In genomic region chr17:27654654-27655524, GRCh38 we compare ENCODE assay signal across 8 cellular contexts. TPM values are rescaled to one million over a fixed set of nuclear protein-coding genes. Genes with fewer than 3 reads are reported as not detected.
DNase-seq lines count a peak whose midpoint lies in the region; ATAC-seq and TF ChIP-seq lines count a peak whose summit lies in the region.

No MANE protein-coding gene starts in this region.

- H3K4me2 ChIP-seq in BLaER1, result peak overlapping the region; percentile 73
- H3K4me2 ChIP-seq in PC-3 (ENCODE audit: low read length), result no peak overlapping the region
- no peak overlapping the region for H3K4me2 ChIP-seq in neural cell (ENCODE audit: low read length)

- H3K79me2 ChIP-seq in PC-3 (ENCODE audit: low read length), result no peaks in the 10 kb centered on the region
- no peaks in the 10 kb centered on the region for H3K79me2 ChIP-seq in neural cell (replicated peaks; ENCODE audit: insufficient read depth, low read length)

- H2AFZ ChIP-seq in PC-3 (ENCODE audit: low read length) (peak overlapping the region; percentile 50; the same call in 1 of the 2 replicates), neural cell (ENCODE audit: low read depth, low read length) (no peak overlapping the region)

- H3K27me3 ChIP-seq in BLaER1 (no peaks in the 10 kb centered on the region), PC-3 (ENCODE audit: low read length) (no peaks in the 10 kb centered on the region), neural cell (ENCODE audit: insufficient read depth, low read depth, low read length) (no peaks in the 10 kb centered on the region)

- TF ChIP-seq RAD21 in neural cell (conservative IDR thresholded peaks at IDR 0.05), result peak; percentile 54

- TF ChIP-seq CTCF in PC-3 (conservative IDR thresholded peaks at IDR 0.05; ENCODE audit: low read depth, low read length), result peak; percentile 97
- peak; percentile 65 for TF ChIP-seq CTCF in neural cell (IDR thresholded peaks at IDR 0.05; ENCODE audit: poor library complexity, severe bottlenecking)

- H3K27ac ChIP-seq in BLaER1 (peak overlapping the region; percentile 60), PC-3 (ENCODE audit: low read length) (no peak overlapping the region), neural cell (ENCODE audit: low read length) (no peak overlapping the region), substantia nigra (ENCODE audit: low read depth, low read length, poor library complexity, severe bottlenecking) (no peak overlapping the region)

- no peaks in the 10 kb centered on the region for H4K20me1 ChIP-seq in BLaER1
- H4K20me1 ChIP-seq in PC-3 (ENCODE audit: low read length), result no peaks in the 10 kb centered on the region
- H4K20me1 ChIP-seq in neural cell (ENCODE audit: insufficient read depth), result no peaks in the 10 kb centered on the region

- H3K4me3 ChIP-seq in BLaER1 (no peak overlapping the region), PC-3 (ENCODE audit: low read length) (no peak overlapping the region), neural cell (ENCODE audit: low read length) (no peak overlapping the region)

- H3K9me3 ChIP-seq in BLaER1, result no peaks in the 10 kb centered on the region
- no peaks in the 10 kb centered on the region for H3K9me3 ChIP-seq in PC-3 (ENCODE audit: low read length)
- H3K9me3 ChIP-seq in neural cell (ENCODE audit: low read length), result no peaks in the 10 kb centered on the region

- CTCF ChIA-PET in PC-3 (lab: Charles Lee), result interaction anchor here (0.6 to 1.1 kb wide), 3 partner anchors 101 to 225 kb away, joined by 3 to 8 read pairs (median 4); no protein-coding TSS in a partner anchor

- no peak for TF ChIP-seq EP300 in neural cell (conservative IDR thresholded peaks at IDR 0.05; ENCODE audit: poor library complexity, severe bottlenecking)

- POLR2A ChIA-PET in PC-3 (lab: Charles Lee; ENCODE audit: unreplicated experiment), result no interaction called here

- H3K36me3 ChIP-seq in BLaER1, result no peaks in the 10 kb centered on the region
- H3K36me3 ChIP-seq in PC-3 (ENCODE audit: low read depth, low read length), result no peaks in the 10 kb centered on the region
- no peaks in the 10 kb centered on the region for H3K36me3 ChIP-seq in neural cell (ENCODE audit: insufficient read depth, low read length)

- no TSS peak for BruUV-seq in PC-3 (replicated peaks; lab: Mats Ljungman, UMichigan)

- H3F3A ChIP-seq in PC-3 (ENCODE audit: low read length, unreplicated experiment) (no peaks in the 10 kb centered on the region), neural cell (ENCODE audit: insufficient read depth, low read length, poor library complexity, severe bottlenecking) (no peaks in the 10 kb centered on the region)

- H3K4me1 ChIP-seq in BLaER1 (peaks cover 42% of the 10 kb centered on the region), PC-3 (ENCODE audit: insufficient read depth, low read length) (no peaks in the 10 kb centered on the region)

- H3K9me2 ChIP-seq in PC-3 (replicated peaks; ENCODE audit: low read length) (no peaks in the 10 kb centered on the region), neural cell (ENCODE audit: insufficient read depth, low read length) (no peaks in the 10 kb centered on the region)

- ATAC-seq in GM19395 (IDR thresholded peaks at IDR 0.05; ENCODE audit: unreplicated experiment), result peak; percentile 76
- peak; percentile 79 for ATAC-seq in PC-3

- intact Hi-C loops in PC-3 (cut with micrococcal nuclease), result no loop called here

- H3K9ac ChIP-seq in BLaER1 (no peak overlapping the region), PC-3 (ENCODE audit: low read length) (no peak overlapping the region), neural cell (ENCODE audit: low read length) (no peak overlapping the region)

- DNase-seq in HT1080 (ENCODE audit: low read depth) (peak; percentile 81), PC-3 (peak; percentile 70), activated T-cell treated with anti-CD3 and anti-CD28 coated beads for 48 hours (ENCODE audit: low read depth) (peak; percentile 71), fibroblast of gingiva (ENCODE audit: low read depth) (peak; percentile 42), substantia nigra (lab: John Stamatoyannopoulos, UW) (peak in 38 of 49 donors; percentile 6 to 79 (median 46))

TF ChIP-seq in neural cell, 6 proteins besides CTCF, POLR2A, EP300 and RAD21:
- TF ChIP-seq SMC3 (conservative IDR thresholded peaks at IDR 0.05; ENCODE audit: poor library complexity) (peak; percentile 64), EZH2 (IDR thresholded peaks at IDR 0.05; ENCODE audit: borderline replicate concordance, insufficient read depth, low read length, poor library complexity, severe bottlenecking) (no peak), POLR2AphosphoS5 (IDR thresholded peaks at IDR 0.05) (no peak)

RNA-seq across cellular contexts. Expression of gene LGALS9, which starts 23.9 kb away (rescaled TPM):
- 0.33 and 0.68 TPM in 2 replicates for total RNA-seq in HT1080 (2014; rRNA removed; shearing (Covaris generic))
- polyA plus RNA-seq in HT1080 (2015; cell fraction: cytosol; rRNA removed), result 0.92 and 1.2 TPM in 2 replicates
- 0.55 and 1.1 TPM in 2 replicates for polyA plus RNA-seq in HT1080 (2015; cell fraction: nucleus; rRNA removed)
- 1.1 TPM in 1 of 2 replicates, not detected in the other for total RNA-seq in PC-3 (2014; rRNA removed)
- 0.30 TPM in 1 of 2 replicates, not detected in the other for polyA plus RNA-seq in neural cell
- 0.23 and 0.49 TPM in 2 replicates for polyA minus RNA-seq in neural cell
